8 cellular contexts compared by ENCODE assay signal in the genomic region with DNA sequence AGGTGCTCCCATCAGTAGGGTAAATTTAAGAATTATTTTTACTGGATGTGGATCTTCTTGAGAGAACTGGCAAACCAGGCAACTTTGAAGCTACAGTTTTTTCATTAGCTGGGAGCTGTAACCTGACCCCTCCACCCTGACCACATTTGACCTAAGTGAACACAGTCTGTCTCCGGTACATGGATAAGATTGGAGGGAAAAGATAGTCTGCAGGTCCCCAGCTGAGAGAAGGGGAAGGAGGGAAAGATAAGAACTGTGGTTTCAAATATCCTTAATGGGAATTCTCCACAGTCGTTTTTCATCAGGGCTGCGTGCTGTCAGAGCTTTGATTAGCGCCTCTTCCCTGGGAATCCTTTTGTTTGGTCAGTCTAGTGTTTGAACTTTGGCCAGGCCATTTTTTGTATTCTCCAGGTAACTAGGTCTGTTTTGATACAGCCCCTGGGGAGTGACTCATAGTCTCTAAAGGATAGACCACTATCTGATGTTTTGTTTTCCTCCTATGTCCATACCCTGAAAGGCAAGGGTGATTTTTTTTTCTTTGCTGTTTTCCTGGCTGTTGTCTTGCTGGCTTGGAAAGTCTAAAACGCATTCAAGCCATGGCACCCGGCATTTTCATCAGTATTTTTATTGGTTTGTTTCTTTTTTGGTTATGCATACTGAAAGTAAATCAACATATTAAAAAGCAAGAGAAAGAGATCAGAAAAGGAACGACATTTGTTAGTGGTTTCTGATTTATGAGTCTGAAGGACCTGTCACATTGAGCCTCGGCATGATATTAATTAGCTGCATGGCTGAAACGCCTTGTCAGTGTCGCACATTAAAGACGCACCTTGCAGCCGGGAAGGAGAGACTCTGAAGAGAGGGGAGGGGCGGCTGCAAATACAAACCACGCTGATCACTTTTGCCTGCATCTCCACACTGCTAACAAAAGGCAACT.
A peak's percentile ranks its signal among the peaks of the same experiment; 100 is the strongest.
DNase-seq lines count a peak whose midpoint lies in the region; ATAC-seq and TF ChIP-seq lines count a peak whose summit lies in the region.

No MANE protein-coding gene starts in this region.

- H3K27ac Mint-ChIP-seq in Caco-2 (ENCODE audit: unreplicated experiment), result peak overlapping the region; percentile 95

- H3K9me3 ChIP-seq in Caco-2 (peaks cover 12% of the 10 kb centered on the region), Karpas-422 (ENCODE audit: low read length) (no peaks in the 10 kb centered on the region), RWPE2 (ENCODE audit: severe bottlenecking) (no peaks in the 10 kb centered on the region), hepatocyte (ENCODE audit: low read depth) (no peaks in the 10 kb centered on the region)

- DNase-seq in Caco-2 (peak; percentile 89 to 94), Karpas-422 (peak; percentile 80), RWPE2 (ENCODE audit: low spot score) (no peak), hepatocyte (ENCODE audit: low spot score) (peak; percentile 52), superior temporal gyrus (ENCODE audit: extremely low spot score) (no peak), G401 (ENCODE audit: low spot score) (no peak), AG20443 (ENCODE audit: low spot score) (no peak)

- no peaks in the 10 kb centered on the region for H4K20me1 ChIP-seq in Karpas-422 (ENCODE audit: insufficient read depth, low read depth, low read length)
- H4K20me1 ChIP-seq in hepatocyte (ENCODE audit: insufficient read depth, poor library complexity, severe bottlenecking), result no peaks in the 10 kb centered on the region

- intact Hi-C loops in Caco-2 (cut with micrococcal nuclease; ENCODE audit: unreplicated experiment), result loop anchor here (1.0 to 10.0 kb wide), 10 partner anchors 65 to 304 kb away; a partner anchor contains a TSS

- H3K79me2 ChIP-seq in Karpas-422 (ENCODE audit: low read length) (no peaks in the 10 kb centered on the region), hepatocyte (no peaks in the 10 kb centered on the region)

- no peaks in the 10 kb centered on the region for H3K27me3 Mint-ChIP-seq in Caco-2 (ENCODE audit: insufficient read depth, unreplicated experiment)

- H3K27me3 ChIP-seq in Caco-2 (replicated peaks; ENCODE audit: control insufficient read depth, insufficient read depth, low read length) (no peaks in the 10 kb centered on the region), Karpas-422 (ENCODE audit: low read length) (no peaks in the 10 kb centered on the region), RWPE2 (ENCODE audit: insufficient read depth, poor library complexity, severe bottlenecking) (no peaks in the 10 kb centered on the region), hepatocyte (no peaks in the 10 kb centered on the region)

- H3K4me2 ChIP-seq in Karpas-422 (ENCODE audit: low read depth, low read length, poor library complexity, severe bottlenecking) (peak overlapping the region; percentile 61), hepatocyte (peak overlapping the region; percentile 68)

- CTCF ChIA-PET in Caco-2 (lab: Charles Lee), result interaction anchor here (0.6 to 1.0 kb wide), 3 partner anchors 93 to 208 kb away, joined by 4 to 7 read pairs (median 4); no protein-coding TSS in a partner anchor

- H3K4me1 ChIP-seq in Caco-2 (peaks cover 58% of the 10 kb centered on the region), Karpas-422 (ENCODE audit: low read length) (peaks cover 23% of the 10 kb centered on the region), RWPE2 (ENCODE audit: insufficient read depth, poor library complexity, severe bottlenecking) (peaks cover 14% of the 10 kb centered on the region), hepatocyte (ENCODE audit: insufficient read depth) (peaks cover 26% of the 10 kb centered on the region)

- no peak for TF ChIP-seq CTCF in Caco-2 (IDR thresholded peaks at IDR 0.05; ENCODE audit: insufficient read depth in 1 of 2, low read depth in 1 of 2, low read length in 1 of 2, severe bottlenecking in 1 of 2, unreplicated experiment in 1 of 2)
- TF ChIP-seq CTCF in RWPE2 (IDR thresholded peaks at IDR 0.05; ENCODE audit: poor library complexity, severe bottlenecking), result no peak
- TF ChIP-seq CTCF in hepatocyte (IDR thresholded peaks at IDR 0.05; ENCODE audit: poor library complexity), result no peak

- WGBS in hepatocyte (ENCODE audit: low lambda C conversion rate, missing lambda C conversion rate), result 11% methylated on average over 14 of the region's 14 CpGs

- ATAC-seq in RWPE2 (ENCODE audit: low read depth) (peak; percentile 86), HG03095 (IDR thresholded peaks at IDR 0.05; ENCODE audit: unreplicated experiment) (no peak)

- H3K9me2 ChIP-seq in Karpas-422 (replicated peaks; ENCODE audit: insufficient read depth, low read length) (no peaks in the 10 kb centered on the region), hepatocyte (replicated peaks; ENCODE audit: insufficient read depth) (no peaks in the 10 kb centered on the region)

- peak overlapping the region; percentile 10; the same call in 1 of the 2 replicates for H3K4me3 ChIP-seq in Caco-2 (ENCODE audit: low read depth, low read length)
- H3K4me3 ChIP-seq in Karpas-422 (ENCODE audit: low read length), result peak overlapping the region; percentile 40; the same call in 1 of the 2 replicates
- H3K4me3 ChIP-seq in RWPE2 (ENCODE audit: severe bottlenecking), result no peak overlapping the region
- H3K4me3 ChIP-seq in hepatocyte, result no peak overlapping the region

- H3K9me3 Mint-ChIP-seq in Caco-2 (ENCODE audit: unreplicated experiment), result peaks cover 10% of the 10 kb centered on the region

- H3K4me3 Mint-ChIP-seq in Caco-2 (ENCODE audit: unreplicated experiment), result peak overlapping the region; percentile 68

- no TSS peak for BruUV-seq in Caco-2 (replicated peaks; lab: Mats Ljungman, UMichigan)

- H3K36me3 ChIP-seq in Caco-2 (ENCODE audit: control insufficient read depth, insufficient read depth, low read length) (no peaks in the 10 kb centered on the region; the same call in 1 of the 2 replicates), Karpas-422 (ENCODE audit: insufficient read depth, low read length) (no peaks in the 10 kb centered on the region), RWPE2 (ENCODE audit: low read depth) (no peaks in the 10 kb centered on the region), hepatocyte (replicated peaks; ENCODE audit: insufficient read depth, low read depth) (no peaks in the 10 kb centered on the region)

- peak overlapping the region; percentile 46 for H3K9ac ChIP-seq in Karpas-422 (ENCODE audit: low read length)

- H2AFZ ChIP-seq in Karpas-422 (ENCODE audit: low read length) (peak overlapping the region; percentile 56), hepatocyte (peak overlapping the region; percentile 43)

- peaks cover 50% of the 10 kb centered on the region for H3K4me1 Mint-ChIP-seq in Caco-2 (ENCODE audit: low read depth, unreplicated experiment)

- H3K27ac ChIP-seq in Karpas-422 (ENCODE audit: low read length), result no peak overlapping the region
- H3K27ac ChIP-seq in RWPE2 (ENCODE audit: poor library complexity, severe bottlenecking), result peak overlapping the region; percentile 31
- H3K27ac ChIP-seq in hepatocyte, result peak overlapping the region; percentile 77

- H3K36me3 Mint-ChIP-seq in Caco-2 (ENCODE audit: insufficient read depth, unreplicated experiment), result peaks cover 27% of the 10 kb centered on the region

- POLR2A ChIA-PET in Caco-2 (lab: Charles Lee), result interaction anchor here (0.6 to 1.6 kb wide), 7 partner anchors 69 to 188 kb away, joined by 3 to 7 read pairs (median 4); no protein-coding TSS in a partner anchor

- in situ Hi-C loops in G401 (cut with HindIII; ENCODE audit: low sequenced_read_pairs), result no loop called here

Comparison
In these comparisons a context has a peak if more than half of its experiments do, and no peak if none do; other contexts are left out.
1. DNase-seq: peak in Caco-2 (2 of 2), Karpas-422 (single experiment) and hepatocyte (single experiment); none in RWPE2 (single experiment), superior temporal gyrus (single experiment), G401 (single experiment) and AG20443 (single experiment).
2. H3K4me3 ChIP-seq: peak in Caco-2 (single experiment) and Karpas-422 (single experiment); none in RWPE2 (single experiment) and hepatocyte (single experiment).